ENCODE assay signal across 13 cellular contexts in the genomic region with DNA sequence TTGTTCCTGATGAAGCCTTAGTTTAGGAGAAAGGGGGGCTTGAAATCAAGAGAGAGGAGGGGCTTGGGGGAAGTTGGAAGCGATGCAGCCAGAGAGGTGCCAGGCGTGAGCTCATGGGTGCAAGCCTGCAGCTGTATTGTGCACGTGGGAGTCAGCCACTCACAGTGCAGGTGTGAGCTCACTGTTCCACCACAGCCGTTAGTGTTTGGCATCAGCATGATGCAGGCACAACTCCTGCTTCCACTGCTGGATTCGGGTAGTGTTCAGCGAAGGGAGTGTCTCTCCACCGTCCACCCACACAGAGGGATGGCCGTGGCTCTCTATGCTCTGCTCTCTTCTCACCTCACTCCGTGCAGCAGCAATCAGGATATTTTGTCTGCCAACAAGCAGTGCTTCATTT.
A peak's percentile ranks its signal among the peaks of the same experiment; 100 is the strongest.
DNase-seq lines count a peak whose midpoint lies in the region; ATAC-seq and TF ChIP-seq lines count a peak whose summit lies in the region.
"Had no signal": no experiment of that assay in that cellular context is flagged by ENCODE, and none has a peak within 500 bp of the region (broad histone marks: within the 10 kb centered on the region; RNA-seq: fewer than 3 reads in every experiment).

No MANE protein-coding gene starts in this region.

- H3K79me2 ChIP-seq in parathyroid adenoma = no peaks in the 10 kb centered on the region

- CTCF ChIA-PET in CD8-positive, alpha-beta memory T cell (lab: Charles Lee) = interaction anchor here (0.7 to 2.7 kb wide), 5 partner anchors 10 to 18 kb away, joined by 3 to 11 read pairs (median 5); no protein-coding TSS in a partner anchor

- H3K27me3 Mint-ChIP-seq in CD8-positive, alpha-beta memory T cell = no peaks in the 10 kb centered on the region
- no peaks in the 10 kb centered on the region for H3K27me3 Mint-ChIP-seq in T-helper 1 cell treated with Interleukin-12 subunit alpha and Interleukin-12 subunit beta and Interleukin-4 antibody, amounts not matched to agents 30 μg/mL and 1 μg/mL, for 36 hours (ENCODE audit: low read depth)
- H3K27me3 Mint-ChIP-seq in central memory CD8-positive, alpha-beta T cell = no peaks in the 10 kb centered on the region

- DNase-seq in CD8-positive, alpha-beta memory T cell = peak in 4 of 5 donors; percentile 20 to 77 (median 46)
- DNase-seq in central memory CD8-positive, alpha-beta T cell (ENCODE audit: low spot score in 2 of 2) = peak in 1 of 2 donors; percentile 62
- no peak for DNase-seq in colonic mucosa
- no peak for DNase-seq in SKM-1 treated with dmso at 0.1 percent for 144 hours (lab: John Stamatoyannopoulos, UW; ENCODE audit: unreplicated experiment)
- DNase-seq in AML-193 (lab: John Stamatoyannopoulos, UW) = no peak
- no peak for DNase-seq in germinal center (ENCODE audit: low spot score)
- DNase-seq: NCI-H1436, NCI-H69 had no signal

- no peak overlapping the region for H3K4me2 ChIP-seq in parathyroid adenoma (ENCODE audit: low read length)

- H3K4me3 Mint-ChIP-seq in CD8-positive, alpha-beta memory T cell = peak overlapping the region in 6 of 7 donors; percentile 69 to 90 (median 74)
- peak overlapping the region; percentile 23 for H3K4me3 Mint-ChIP-seq in T-helper 1 cell treated with Interleukin-12 subunit alpha and Interleukin-12 subunit beta and Interleukin-4 antibody, amounts not matched to agents 30 μg/mL and 1 μg/mL, for 36 hours
- H3K4me3 Mint-ChIP-seq in central memory CD8-positive, alpha-beta T cell = peak overlapping the region; percentile 71

- H3K4me1 ChIP-seq in CD8-positive, alpha-beta memory T cell (ENCODE audit: insufficient read depth, low read length) = peaks cover 59% of the 10 kb centered on the region
- H3K4me1 ChIP-seq in parathyroid adenoma = peaks cover 28% of the 10 kb centered on the region
- no peaks in the 10 kb centered on the region for H3K4me1 ChIP-seq in colonic mucosa

- peaks cover 72 to 85% (median 79%) of the 10 kb centered on the region in 3 donors for H3K4me1 Mint-ChIP-seq in CD8-positive, alpha-beta memory T cell
- peaks cover 49% of the 10 kb centered on the region for H3K4me1 Mint-ChIP-seq in T-helper 1 cell treated with Interleukin-12 subunit alpha and Interleukin-12 subunit beta and Interleukin-4 antibody, amounts not matched to agents 30 μg/mL and 1 μg/mL, for 36 hours (ENCODE audit: low read depth)
- H3K4me1 Mint-ChIP-seq in central memory CD8-positive, alpha-beta T cell = peaks cover 54% of the 10 kb centered on the region

- H3K27ac Mint-ChIP-seq in CD8-positive, alpha-beta memory T cell = peak overlapping the region; percentile 83 to 97 (median 94)
- peak overlapping the region; percentile 76 for H3K27ac Mint-ChIP-seq in T-helper 1 cell treated with Interleukin-12 subunit alpha and Interleukin-12 subunit beta and Interleukin-4 antibody, amounts not matched to agents 30 μg/mL and 1 μg/mL, for 36 hours
- peak overlapping the region; percentile 96 for H3K27ac Mint-ChIP-seq in central memory CD8-positive, alpha-beta T cell (ENCODE audit: low read depth)

- H2AFZ ChIP-seq in parathyroid adenoma = no peak overlapping the region
- H2AFZ ChIP-seq: GM23248 had no signal

- TF ChIP-seq CTCF in parathyroid adenoma (IDR thresholded peaks at IDR 0.05) (no peak), colonic mucosa (IDR thresholded peaks at IDR 0.05) (no peak)

- intact Hi-C loops in colonic mucosa (cut with DNase I) = no loop called here

- H3K4me3 ChIP-seq in CD8-positive, alpha-beta memory T cell (ENCODE audit: low read length) = peak overlapping the region; percentile 11
- no peak overlapping the region for H3K4me3 ChIP-seq in parathyroid adenoma (ENCODE audit: low read depth, low read length)
- H3K4me3 ChIP-seq in colonic mucosa = no peak overlapping the region
- H3K4me3 ChIP-seq: ascending aorta, GM23248, SJSA1 had no signal

- H3K27me3 ChIP-seq in CD8-positive, alpha-beta memory T cell (ENCODE audit: insufficient read depth, low read length, poor library complexity, severe bottlenecking) = no peaks in the 10 kb centered on the region
- H3K27me3 ChIP-seq in parathyroid adenoma (ENCODE audit: control insufficient read depth, insufficient read depth, low read length) (no peaks in the 10 kb centered on the region), colonic mucosa (no peaks in the 10 kb centered on the region)
- H3K27me3 ChIP-seq: ascending aorta, SJSA1 had no signal

- POLR2A ChIA-PET in CD8-positive, alpha-beta memory T cell (lab: Charles Lee) = no interaction called here

- H3K36me3 Mint-ChIP-seq in CD8-positive, alpha-beta memory T cell = peaks cover 1 to 11% (median 3%) of the 10 kb centered on the region in 3 donors
- peaks cover 18% of the 10 kb centered on the region for H3K36me3 Mint-ChIP-seq in T-helper 1 cell treated with Interleukin-12 subunit alpha and Interleukin-12 subunit beta and Interleukin-4 antibody, amounts not matched to agents 30 μg/mL and 1 μg/mL, for 36 hours (ENCODE audit: low read depth)
- peaks cover 8% of the 10 kb centered on the region for H3K36me3 Mint-ChIP-seq in central memory CD8-positive, alpha-beta T cell (ENCODE audit: insufficient read depth)

- H3K9ac ChIP-seq in parathyroid adenoma = no peak overlapping the region
- H3K9ac ChIP-seq in colonic mucosa (ENCODE audit: low read depth in 2 of 2, low read length in 2 of 2) = no peak overlapping the region
- H3K9ac ChIP-seq: GM23248 had no signal

- H3K36me3 ChIP-seq in CD8-positive, alpha-beta memory T cell (ENCODE audit: insufficient read depth, low read length) = no peaks in the 10 kb centered on the region
- H3K36me3 ChIP-seq in parathyroid adenoma (ENCODE audit: control insufficient read depth, insufficient read depth, low read length) (no peaks in the 10 kb centered on the region), colonic mucosa (no peaks in the 10 kb centered on the region)
- H3K36me3 ChIP-seq: SJSA1 had no signal

- H3K9me3 ChIP-seq in CD8-positive, alpha-beta memory T cell (ENCODE audit: low read length) = no peaks in the 10 kb centered on the region
- H3K9me3 ChIP-seq in parathyroid adenoma (ENCODE audit: control insufficient read depth, low read length) (no peaks in the 10 kb centered on the region), colonic mucosa (no peaks in the 10 kb centered on the region)

- H3K9me3 Mint-ChIP-seq in CD8-positive, alpha-beta memory T cell = peaks cover 0 to 5% (median 1%) of the 10 kb centered on the region in 5 donors
- peaks cover 27% of the 10 kb centered on the region for H3K9me3 Mint-ChIP-seq in T-helper 1 cell treated with Interleukin-12 subunit alpha and Interleukin-12 subunit beta and Interleukin-4 antibody, amounts not matched to agents 30 μg/mL and 1 μg/mL, for 36 hours
- no peaks in the 10 kb centered on the region for H3K9me3 Mint-ChIP-seq in central memory CD8-positive, alpha-beta T cell

- peak; percentile 90 for ATAC-seq in central memory CD8-positive, alpha-beta T cell (replicated peaks; ENCODE audit: extremely low read depth, poor library complexity, severe bottlenecking)

- H3K27ac ChIP-seq in CD8-positive, alpha-beta memory T cell (ENCODE audit: low read depth, low read length) = peak overlapping the region; percentile 55
- H3K27ac ChIP-seq in parathyroid adenoma = peak overlapping the region; percentile 70
- H3K27ac ChIP-seq in colonic mucosa = no peak overlapping the region
- H3K27ac ChIP-seq: ascending aorta, GM23248, SJSA1 had no signal

Comparison
In these comparisons a context has a peak if more than half of its experiments do, and no peak if none do; other contexts are left out.
1. DNase-seq: peak in CD8-positive, alpha-beta memory T cell (4 of 5); none in colonic mucosa (single experiment), SKM-1 treated with dmso at 0.1 percent for 144 hours (single experiment), AML-193 (0 of 2) and germinal center (single experiment).
2. H3K4me3 Mint-ChIP-seq: peak in every context shown above with its lines; median percentile 74 in CD8-positive, alpha-beta memory T cell; 71 in central memory CD8-positive, alpha-beta T cell; 23 in T-helper 1 cell treated with Interleukin-12 subunit alpha and Interleukin-12 subunit beta and Interleukin-4 antibody, amounts not matched to agents 30 μg/mL and 1 μg/mL, for 36 hours.
3. Peak in every context shown above with its lines, with median percentiles within 50 percentile points of each other: H3K27ac Mint-ChIP-seq.